In the genomic region with DNA sequence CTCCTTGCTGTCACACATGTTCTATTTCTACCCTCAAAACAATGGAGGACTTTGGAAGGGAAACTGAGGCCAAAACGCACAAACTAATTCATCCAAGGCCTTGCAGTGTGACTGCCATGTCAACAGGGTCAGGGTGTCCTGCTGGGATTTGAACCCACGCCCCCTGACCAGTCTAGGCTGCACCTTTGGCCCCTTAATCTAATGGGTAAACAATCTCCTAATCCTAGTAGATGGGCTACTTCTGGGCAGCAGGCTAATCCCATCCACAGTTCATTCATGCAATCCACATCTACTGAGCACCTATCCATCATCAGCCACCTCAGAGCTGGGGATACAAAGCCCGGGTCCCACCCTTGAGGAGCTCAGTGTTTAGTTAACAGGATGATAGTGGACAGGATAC, we compare ENCODE assay signal across 25 cellular contexts. TPM values are rescaled to one million over a fixed set of nuclear protein-coding genes. Genes with fewer than 3 reads are reported as not detected.
"Had no signal": no experiment of that assay in that cellular context is flagged by ENCODE, and none has a peak within 500 bp of the region (broad histone marks: within the 10 kb centered on the region; RNA-seq: fewer than 3 reads in every experiment).

No MANE protein-coding gene starts in this region.

- ATAC-seq: left colon; left lung; naive thymus-derived CD8-positive, alpha-beta T cell; pancreas; right cardiac atrium; stimulated activated effector memory CD8-positive, alpha-beta T cell treated with anti-CD3 and anti-CD28 coated beads, Interleukin-12 subunit alpha, Interleukin-12 subunit beta, amount 100 ng/mL, for 72 hours; stimulated activated naive CD8-positive, alpha-beta T cell treated with anti-CD3 and anti-CD28 coated beads, Interleukin-15, amount 100 ng/mL, for 72 hours had no signal

- H3K36me3 Mint-ChIP-seq: naive thymus-derived CD8-positive, alpha-beta T cell; stimulated activated effector memory CD8-positive, alpha-beta T cell treated with anti-CD3 and anti-CD28 coated beads, Interleukin-12 subunit alpha, Interleukin-12 subunit beta, amount 100 ng/mL, for 72 hours; type B pancreatic cell had no signal

- H3K4me3 Mint-ChIP-seq: stimulated activated effector memory CD8-positive, alpha-beta T cell treated with anti-CD3 and anti-CD28 coated beads, Interleukin-12 subunit alpha, Interleukin-12 subunit beta, amount 100 ng/mL, for 72 hours; stimulated activated naive CD8-positive, alpha-beta T cell treated with anti-CD3 and anti-CD28 coated beads, Interleukin-15, amount 100 ng/mL, for 72 hours; type B pancreatic cell had no signal

- H3K27me3 ChIP-seq: left lung, pancreas, uterus had no signal

- FAIRE-seq: keratinocyte, pancreas, small intestine had no signal

- H3K36me3 ChIP-seq: left lung, pancreas, prostate gland, sigmoid colon, spleen, tibial nerve, uterus had no signal

- H3K27ac ChIP-seq: left lung, pancreas, prostate gland, sigmoid colon, spleen, tibial nerve, uterus had no signal

- H3K4me1 ChIP-seq: left lung, pancreas, prostate gland, uterus had no signal

- H3K4me3 ChIP-seq: left lung, lung, pancreas, prostate gland, sigmoid colon, spleen, tibial nerve, uterus had no signal

- H3K9me3 ChIP-seq: left lung, pancreas, prostate gland, sigmoid colon, spleen, tibial nerve, uterus had no signal

- DNase-seq: head of caudate nucleus; hippocampal formation; left colon; left lung; naive thymus-derived CD8-positive, alpha-beta T cell; nucleus accumbens; retina; right cardiac atrium; small intestine; stimulated activated CD4-positive, alpha-beta T cell treated with anti-CD3 and anti-CD28 coated beads, Interleukin-4, amount 100 ng/mL, for 24 hours; stimulated activated naive CD4-positive, alpha-beta T cell treated with Interleukin-2 at 50 U/mL for 16 hours; stimulated activated naive CD8-positive, alpha-beta T cell treated with anti-CD3 and anti-CD28 coated beads, Interleukin-15, amount 100 ng/mL, for 72 hours; substantia nigra; uterus had no signal

- H3K9me3 Mint-ChIP-seq: naive thymus-derived CD8-positive, alpha-beta T cell; stimulated activated effector memory CD8-positive, alpha-beta T cell treated with anti-CD3 and anti-CD28 coated beads, Interleukin-12 subunit alpha, Interleukin-12 subunit beta, amount 100 ng/mL, for 72 hours; stimulated activated naive CD8-positive, alpha-beta T cell treated with anti-CD3 and anti-CD28 coated beads, Interleukin-15, amount 100 ng/mL, for 72 hours; type B pancreatic cell had no signal

- H3K27me3 Mint-ChIP-seq: stimulated activated naive CD8-positive, alpha-beta T cell treated with anti-CD3 and anti-CD28 coated beads, Interleukin-15, amount 100 ng/mL, for 72 hours had no signal

- H3K27ac Mint-ChIP-seq: stimulated activated effector memory CD8-positive, alpha-beta T cell treated with anti-CD3 and anti-CD28 coated beads, Interleukin-12 subunit alpha, Interleukin-12 subunit beta, amount 100 ng/mL, for 72 hours; stimulated activated naive CD8-positive, alpha-beta T cell treated with anti-CD3 and anti-CD28 coated beads, Interleukin-15, amount 100 ng/mL, for 72 hours; type B pancreatic cell had no signal

RNA-seq across cellular contexts. Expression of a gene that starts 17.0 kb away (rescaled TPM):
- total RNA-seq: naive thymus-derived CD8-positive, alpha-beta T cell; osteoblast; tibial nerve had no signal
- polyA plus RNA-seq: keratinocyte, neural cell had no signal
